In the genomic region with DNA sequence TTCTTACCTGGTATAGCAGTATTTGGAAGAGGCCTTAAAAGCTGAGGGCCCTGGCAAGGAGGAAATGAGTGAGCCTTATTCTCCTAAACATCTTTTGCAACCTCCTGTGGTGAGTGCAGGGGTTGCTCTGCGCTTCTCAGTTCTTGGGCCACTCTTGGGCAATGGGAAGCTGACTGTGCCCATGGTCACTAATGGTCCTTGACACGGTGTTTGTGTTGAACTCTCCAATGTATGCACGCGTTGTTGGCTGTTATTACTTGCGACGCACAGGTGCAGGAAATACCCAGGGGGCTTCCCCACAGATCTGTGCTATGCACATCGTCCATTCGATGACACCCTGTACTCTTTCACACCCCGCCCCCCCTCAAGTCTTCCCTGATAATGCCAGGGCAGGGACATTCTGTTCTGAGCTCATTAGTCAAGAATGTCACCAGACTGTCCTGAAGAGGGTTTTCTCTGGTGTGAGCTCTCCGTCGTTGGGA, we compare ENCODE assay signal across 12 cellular contexts.
DNase-seq lines count a peak whose midpoint lies in the region; ATAC-seq and TF ChIP-seq lines count a peak whose summit lies in the region.
"Had no signal": no experiment of that assay in that cellular context is flagged by ENCODE, and none has a peak within 500 bp of the region (broad histone marks: within the 10 kb centered on the region; RNA-seq: fewer than 3 reads in every experiment).

No MANE protein-coding gene starts in this region.

- H3K4me3 ChIP-seq in adrenal gland (no peak overlapping the region), endodermal cell (ENCODE audit: low read length) (no peak overlapping the region)

- intact Hi-C loops in adrenal gland (cut with DNase I), result no loop called here

- H3K9me3 Mint-ChIP-seq in memory B cell (peaks cover 4% of the 10 kb centered on the region), endodermal cell (no peaks in the 10 kb centered on the region), type B pancreatic cell (no peaks in the 10 kb centered on the region)
- H3K9me3 Mint-ChIP-seq in T-helper 2 cell treated with Interferon-gamma antibody and Interleukin-4, amounts not matched to agents 5 μg/mL and 100 μg/mL, for 36 hours, result no peaks in the 10 kb centered on the region

- H3K27me3 Mint-ChIP-seq in memory B cell (no peaks in the 10 kb centered on the region), endodermal cell (ENCODE audit: insufficient read depth) (peaks cover 18% of the 10 kb centered on the region), type B pancreatic cell (no peaks in the 10 kb centered on the region)
- H3K27me3 Mint-ChIP-seq in T-helper 2 cell treated with Interferon-gamma antibody and Interleukin-4, amounts not matched to agents 5 μg/mL and 100 μg/mL, for 36 hours (ENCODE audit: low read depth), result peaks cover 4% of the 10 kb centered on the region

- peaks cover 7% of the 10 kb centered on the region for H3K4me1 Mint-ChIP-seq in memory B cell
- peaks cover 25% of the 10 kb centered on the region for H3K4me1 Mint-ChIP-seq in endodermal cell
- no peaks in the 10 kb centered on the region for H3K4me1 Mint-ChIP-seq in T-helper 2 cell treated with Interferon-gamma antibody and Interleukin-4, amounts not matched to agents 5 μg/mL and 100 μg/mL, for 36 hours (ENCODE audit: low read depth)
- H3K4me1 Mint-ChIP-seq in type B pancreatic cell (ENCODE audit: unreplicated experiment), result peaks cover 5% of the 10 kb centered on the region

- H3K9me3 ChIP-seq in adrenal gland (replicated peaks in 1 of 3), result no peaks in the 10 kb centered on the region
- H3K9me3 ChIP-seq in endodermal cell (ENCODE audit: control insufficient read depth, low read length), result no peaks in the 10 kb centered on the region

- ATAC-seq in GM18511 (IDR thresholded peaks at IDR 0.05; ENCODE audit: unreplicated experiment), result peak; percentile 64
- peak; percentile 75 for ATAC-seq in GM21717 (IDR thresholded peaks at IDR 0.05; ENCODE audit: unreplicated experiment)
- peak; percentile 54 for ATAC-seq in HG03565 (IDR thresholded peaks at IDR 0.05; ENCODE audit: unreplicated experiment)
- peak; percentile 92 for ATAC-seq in memory B cell (ENCODE audit: low read depth)
- ATAC-seq: left colon had no signal

- H3K27ac Mint-ChIP-seq in memory B cell, result no peak overlapping the region
- H3K27ac Mint-ChIP-seq in endodermal cell, result no peak overlapping the region
- no peak overlapping the region for H3K27ac Mint-ChIP-seq in T-helper 2 cell treated with Interferon-gamma antibody and Interleukin-4, amounts not matched to agents 5 μg/mL and 100 μg/mL, for 36 hours
- no peak overlapping the region for H3K27ac Mint-ChIP-seq in type B pancreatic cell

- TF ChIP-seq POLR2A in adrenal gland (IDR thresholded peaks at IDR 0.05), result no peak

- H3K27ac ChIP-seq in adrenal gland (no peak overlapping the region), endodermal cell (ENCODE audit: low read depth, low read length) (no peak overlapping the region)

- 84% methylated on average over 10 to 11 of the region's 11 CpGs for WGBS in adrenal gland, 4 donors
- 80 to 92% methylated on average over 11 of the region's 11 CpGs for WGBS in endodermal cell (ENCODE audit: insufficient coverage in 1 of 2, insufficient read length in 1 of 2), 2 experiments

- no peak overlapping the region for H3K4me3 Mint-ChIP-seq in memory B cell
- no peak overlapping the region for H3K4me3 Mint-ChIP-seq in endodermal cell
- H3K4me3 Mint-ChIP-seq in T-helper 2 cell treated with Interferon-gamma antibody and Interleukin-4, amounts not matched to agents 5 μg/mL and 100 μg/mL, for 36 hours, result no peak overlapping the region
- H3K4me3 Mint-ChIP-seq in type B pancreatic cell, result no peak overlapping the region

- no peak overlapping the region for H3K9ac ChIP-seq in endodermal cell (ENCODE audit: extremely low read depth, low read length, poor library complexity, severe bottlenecking)

- DNase-seq in memory B cell (ENCODE audit: low spot score in 2 of 2) (peak; percentile 25 to 29), adrenal gland (no peak), endodermal cell (no peak), type B pancreatic cell (ENCODE audit: extremely low spot score, unreplicated experiment) (no peak)
- DNase-seq in T-helper 2 cell treated with Interferon-gamma antibody and Interleukin-4, amounts not matched to agents 5 μg/mL and 100 μg/mL, for 36 hours (ENCODE audit: low spot score), result no peak
- DNase-seq: activated CD4-positive, alpha-beta T cell treated with anti-CD3 and anti-CD28 coated beads, Interleukin-2, amount 50 U/mL, for 4 hours; left colon; NCI-H2107; stimulated activated CD4-positive, alpha-beta T cell treated with anti-CD3 and anti-CD28 coated beads, Interleukin-2, amount 100 ng/mL, for 48 hours had no signal

- H3K36me3 ChIP-seq in adrenal gland (replicated peaks in 1 of 2) (no peaks in the 10 kb centered on the region), endodermal cell (ENCODE audit: control insufficient read depth, insufficient read depth, low read length) (no peaks in the 10 kb centered on the region)

- H3K27me3 ChIP-seq in adrenal gland (no peaks in the 10 kb centered on the region), endodermal cell (ENCODE audit: control insufficient read depth, insufficient read depth, low read length, poor library complexity, severe bottlenecking) (peaks cover 6% of the 10 kb centered on the region)

- TF ChIP-seq CTCF in adrenal gland (IDR thresholded peaks at IDR 0.05), result no peak
- no peak for TF ChIP-seq CTCF in endodermal cell (conservative IDR thresholded peaks at IDR 0.05)
- no peak for TF ChIP-seq CTCF in type B pancreatic cell (conservative IDR thresholded peaks at IDR 0.05)

- H3K36me3 Mint-ChIP-seq in memory B cell (no peaks in the 10 kb centered on the region), endodermal cell (ENCODE audit: low read depth) (no peaks in the 10 kb centered on the region), type B pancreatic cell (no peaks in the 10 kb centered on the region)
- no peaks in the 10 kb centered on the region for H3K36me3 Mint-ChIP-seq in T-helper 2 cell treated with Interferon-gamma antibody and Interleukin-4, amounts not matched to agents 5 μg/mL and 100 μg/mL, for 36 hours (ENCODE audit: low read depth)

- H3K4me1 ChIP-seq in adrenal gland (replicated peaks in 1 of 2), result peaks cover 0 to 10% of the 10 kb centered on the region in 2 donors
- H3K4me1 ChIP-seq in endodermal cell (ENCODE audit: control insufficient read depth, insufficient read depth, low read length), result no peaks in the 10 kb centered on the region

Comparison
In these comparisons a context has a peak if more than half of its experiments do, and no peak if none do; other contexts are left out.
1. DNase-seq: peak in memory B cell (2 of 2); none in adrenal gland (0 of 7), endodermal cell (single experiment), T-helper 2 cell treated with Interferon-gamma antibody and Interleukin-4, amounts not matched to agents 5 μg/mL and 100 μg/mL, for 36 hours (single experiment) and type B pancreatic cell (single experiment).
2. Peak in every context shown above with its lines, with median percentiles within 50 percentile points of each other: ATAC-seq.